Comparison of ENCODE assay signal across 15 cellular contexts in genomic region chr13:93116809-93117208, GRCh38.
DNase-seq lines count a peak whose midpoint lies in the region; ATAC-seq and TF ChIP-seq lines count a peak whose summit lies in the region.
"Had no signal": no experiment of that assay in that cellular context is flagged by ENCODE, and none has a peak within 500 bp of the region (broad histone marks: within the 10 kb centered on the region; RNA-seq: fewer than 3 reads in every experiment).

No MANE protein-coding gene starts in this region.

- H4K20me1 ChIP-seq in GM23338 (replicated peaks; ENCODE audit: insufficient read depth): no peaks in the 10 kb centered on the region
- no peaks in the 10 kb centered on the region for H4K20me1 ChIP-seq in MM.1S (ENCODE audit: insufficient read depth, low read length)

- peaks cover 5% of the 10 kb centered on the region; the same call in 1 of the 3 replicates for H3K36me3 Mint-ChIP-seq in GM23338 (ENCODE audit: low read depth)
- no peaks in the 10 kb centered on the region for H3K36me3 Mint-ChIP-seq in activated CD4-positive, alpha-beta memory T cell treated with anti-CD3 and anti-CD28 coated beads for 36 hours

- no peak overlapping the region for H3K4me2 ChIP-seq in GM23338
- no peak overlapping the region for H3K4me2 ChIP-seq in MM.1S (ENCODE audit: low read depth, low read length)

- H3K9me2 ChIP-seq in GM23338 (ENCODE audit: insufficient read depth): no peaks in the 10 kb centered on the region
- H3K9me2 ChIP-seq in MM.1S (replicated peaks; ENCODE audit: insufficient read depth, low read length): no peaks in the 10 kb centered on the region

- DNase-seq in GM23338 (ENCODE audit: low spot score): peak; percentile 30
- peak; percentile 11 for DNase-seq in MM.1S
- peak; percentile 37 for DNase-seq in SK-MEL-5 (ENCODE audit: low read depth, low spot score)
- no peak for DNase-seq in left lobe of liver (ENCODE audit: low spot score)
- no peak for DNase-seq in omental fat pad (ENCODE audit: low spot score)
- no peak for DNase-seq in NCI-H1048 (lab: John Stamatoyannopoulos, UW)
- DNase-seq in activated CD4-positive, alpha-beta memory T cell treated with anti-CD3 and anti-CD28 coated beads for 36 hours: no peak
- DNase-seq: activated CD4-positive, alpha-beta T cell treated with anti-CD3 and anti-CD28 coated beads for 48 hours; activated T-cell treated with anti-CD3 and anti-CD28 coated beads, Interleukin-2, amount 50 U/mL, for 4 hours; CD4-positive, alpha-beta T cell; hypothalamus; NCI-H187 treated with DMSO at 0.1 percent for 48 hours; spleen; T-helper 17 cell had no signal

- H3K27me3 Mint-ChIP-seq in GM23338 (ENCODE audit: insufficient read depth, low read depth, poor library complexity): peaks cover 2% of the 10 kb centered on the region
- H3K27me3 Mint-ChIP-seq in activated CD4-positive, alpha-beta memory T cell treated with anti-CD3 and anti-CD28 coated beads for 36 hours: no peaks in the 10 kb centered on the region
- H3K27me3 Mint-ChIP-seq: CD4-positive, alpha-beta T cell; T-helper 17 cell had no signal

- POLR2A ChIA-PET in activated CD4-positive, alpha-beta memory T cell treated with anti-CD3 and anti-CD28 coated beads for 36 hours (lab: Charles Lee): no interaction called here

- H3K4me3 ChIP-seq in GM23338 (no peak overlapping the region), MM.1S (ENCODE audit: low read length) (no peak overlapping the region)
- H3K4me3 ChIP-seq: spleen had no signal

- H3K4me1 ChIP-seq in GM23338 (ENCODE audit: insufficient read depth) (no peaks in the 10 kb centered on the region), MM.1S (ENCODE audit: low read length) (no peaks in the 10 kb centered on the region)
- H3K4me1 ChIP-seq: spleen had no signal

- intact Hi-C loops in activated CD4-positive, alpha-beta memory T cell treated with anti-CD3 and anti-CD28 coated beads for 36 hours (cut with micrococcal nuclease): no loop called here

- CTCF ChIA-PET in activated CD4-positive, alpha-beta memory T cell treated with anti-CD3 and anti-CD28 coated beads for 36 hours (lab: Charles Lee): no interaction called here

- H3K36me3 ChIP-seq in GM23338 (ENCODE audit: insufficient read depth) (no peaks in the 10 kb centered on the region), MM.1S (replicated peaks; ENCODE audit: insufficient read depth, low read length) (no peaks in the 10 kb centered on the region)
- H3K36me3 ChIP-seq: spleen had no signal

- no peak overlapping the region for H3K9ac ChIP-seq in MM.1S (ENCODE audit: low read length)

- H3K9me3 ChIP-seq in MM.1S (replicated peaks; ENCODE audit: insufficient read depth, low read length): no peaks in the 10 kb centered on the region
- H3K9me3 ChIP-seq: spleen had no signal

- H3F3A ChIP-seq in GM23338 (replicated peaks; ENCODE audit: low read depth) (no peaks in the 10 kb centered on the region), MM.1S (ENCODE audit: insufficient read depth, low read length) (no peaks in the 10 kb centered on the region)

- H3K79me2 ChIP-seq in GM23338 (replicated peaks; ENCODE audit: insufficient read depth) (no peaks in the 10 kb centered on the region), MM.1S (ENCODE audit: low read length) (no peaks in the 10 kb centered on the region)

- ATAC-seq in GM23338: no peak; the same call in 2 of the 3 replicates
- ATAC-seq in left lobe of liver: peak; percentile 53
- no peak for ATAC-seq in omental fat pad (ENCODE audit: low FRiP score)
- ATAC-seq: activated T-cell treated with anti-CD3 and anti-CD28 coated beads, Interleukin-2, amount 50 U/mL, for 4 hours; Panc1; T-helper 17 cell had no signal

- H3K27me3 ChIP-seq in GM23338 (ENCODE audit: insufficient read depth): no peaks in the 10 kb centered on the region
- H3K27me3 ChIP-seq in MM.1S (replicated peaks; ENCODE audit: insufficient read depth, low read length): no peaks in the 10 kb centered on the region
- H3K27me3 ChIP-seq: spleen had no signal

- H3K4me1 Mint-ChIP-seq in GM23338: no peaks in the 10 kb centered on the region
- H3K4me1 Mint-ChIP-seq in activated CD4-positive, alpha-beta memory T cell treated with anti-CD3 and anti-CD28 coated beads for 36 hours (ENCODE audit: low read depth): no peaks in the 10 kb centered on the region
- H3K4me1 Mint-ChIP-seq: T-helper 17 cell had no signal

- H3K4me3 Mint-ChIP-seq in GM23338: no peak overlapping the region
- H3K4me3 Mint-ChIP-seq in activated CD4-positive, alpha-beta memory T cell treated with anti-CD3 and anti-CD28 coated beads for 36 hours: no peak overlapping the region
- H3K4me3 Mint-ChIP-seq: activated T-cell treated with anti-CD3 and anti-CD28 coated beads, Interleukin-2, amount 50 U/mL, for 4 hours; CD4-positive, alpha-beta T cell; T-helper 17 cell had no signal

- in situ Hi-C loops in SK-MEL-5 (cut with HindIII; ENCODE audit: low pct_unique_long_range_greater_than_20kb, low sequenced_read_pairs): no loop called here

- H3K27ac ChIP-seq in GM23338 (ENCODE audit: low read depth) (no peak overlapping the region), MM.1S (ENCODE audit: low read length) (no peak overlapping the region)
- H3K27ac ChIP-seq: spleen had no signal

- no peak overlapping the region for H3K27ac Mint-ChIP-seq in GM23338
- no peak overlapping the region for H3K27ac Mint-ChIP-seq in activated CD4-positive, alpha-beta memory T cell treated with anti-CD3 and anti-CD28 coated beads for 36 hours
- H3K27ac Mint-ChIP-seq: CD4-positive, alpha-beta T cell; T-helper 17 cell had no signal

- peaks cover 10% of the 10 kb centered on the region for H3K9me3 Mint-ChIP-seq in GM23338
- no peaks in the 10 kb centered on the region for H3K9me3 Mint-ChIP-seq in activated CD4-positive, alpha-beta memory T cell treated with anti-CD3 and anti-CD28 coated beads for 36 hours

- TF ChIP-seq CTCF in GM23338 (conservative IDR thresholded peaks at IDR 0.05; ENCODE audit: low read depth in 2 of 2) (peak; percentile 52 to 61), MM.1S (IDR thresholded peaks at IDR 0.05; ENCODE audit: low read length) (peak; percentile 16; the same call in 1 of the 2 replicates), omental fat pad (IDR thresholded peaks at IDR 0.05) (no peak)

- H2AFZ ChIP-seq in GM23338 (no peak overlapping the region), MM.1S (ENCODE audit: low read length) (no peak overlapping the region)

TF ChIP-seq in GM23338, 12 proteins besides CTCF, POLR2A, EP300 and RAD21:
- TF ChIP-seq NANOG (IDR thresholded peaks at IDR 0.05; ENCODE audit: borderline replicate concordance) (no peak), POLR2AphosphoS5 (IDR thresholded peaks at IDR 0.05; ENCODE audit: low read depth) (no peak), JUNB (IDR thresholded peaks at IDR 0.05; ENCODE audit: unreplicated experiment) (no peak), EZH2 (IDR thresholded peaks at IDR 0.05; ENCODE audit: low read depth, unreplicated experiment) (no peak), ZNF114 (CRISPR knock-in tag; IDR thresholded peaks at IDR 0.05) (no peak)

Comparison
In these comparisons a context has a peak if more than half of its experiments do, and no peak if none do; other contexts are left out.
1. DNase-seq: peak in GM23338 (single experiment), MM.1S (single experiment) and SK-MEL-5 (single experiment); none in left lobe of liver (single experiment), omental fat pad (single experiment), NCI-H1048 (single experiment) and activated CD4-positive, alpha-beta memory T cell treated with anti-CD3 and anti-CD28 coated beads for 36 hours (single experiment).
2. CTCF ChIP-seq: peak in GM23338 (2 of 2) and MM.1S (single experiment); none in omental fat pad (0 of 3).